In genomic region chr3:12900885-12901411, GRCh38 we compare ENCODE assay signal across 24 cellular contexts.
"Had no signal": no experiment of that assay in that cellular context is flagged by ENCODE, and none has a peak within 500 bp of the region (broad histone marks: within the 10 kb centered on the region; RNA-seq: fewer than 3 reads in every experiment).

No MANE protein-coding gene starts in this region.

- ATAC-seq: activated CD8-positive, alpha-beta memory T cell treated with anti-CD3 and anti-CD28 coated beads, Interleukin-2, amount 10 ng/mL, durations not matched to agents 7 days and 5 days; body of pancreas; esophagus mucosa; gastroesophageal sphincter; left colon; sciatic nerve had no signal

- H3K4me1 ChIP-seq: body of pancreas, colonic mucosa, uterus had no signal

- H3K9me3 ChIP-seq: body of pancreas, colonic mucosa, gastroesophageal sphincter, tibial artery, uterus had no signal

- H3K4me3 ChIP-seq: body of pancreas, colonic mucosa, gastroesophageal sphincter, smooth muscle cell, tibial artery, uterus had no signal

- H3K36me3 ChIP-seq: colonic mucosa, uterus had no signal

- H3K27ac Mint-ChIP-seq: activated CD4-positive, alpha-beta memory T cell treated with anti-CD3 and anti-CD28 coated beads for 36 hours; activated CD8-positive, alpha-beta memory T cell treated with anti-CD3 and anti-CD28 coated beads, Interleukin-2, amount 10 ng/mL, durations not matched to agents 7 days and 5 days; activated T-helper 2 cell treated with anti-CD3 and anti-CD28 coated beads, Interferon-gamma antibody, Interleukin-2, Interleukin-4, amounts not matched to agents 10 μg/mL and 5 μg/mL and 100 μg/mL, durations not matched to agents 14 hours and 24 hours and 36 hours; nephron progenitor cell; progenitor cell of endocrine pancreas had no signal

- H3K4me3 Mint-ChIP-seq: activated CD4-positive, alpha-beta memory T cell treated with anti-CD3 and anti-CD28 coated beads for 36 hours; activated CD8-positive, alpha-beta memory T cell treated with anti-CD3 and anti-CD28 coated beads, Interleukin-2, amount 10 ng/mL, durations not matched to agents 7 days and 5 days; nephron progenitor cell; WTC11 had no signal

- H3K27me3 ChIP-seq: body of pancreas, colonic mucosa, gastroesophageal sphincter, tibial artery, uterus had no signal

- DNase-seq: activated CD4-positive, alpha-beta memory T cell treated with anti-CD3 and anti-CD28 coated beads for 36 hours; activated CD4-positive, alpha-beta T cell treated with anti-CD3 and anti-CD28 coated beads for 4 hours; activated CD8-positive, alpha-beta memory T cell treated with anti-CD3 and anti-CD28 coated beads, Interleukin-2, amount 10 ng/mL, durations not matched to agents 7 days and 5 days; activated naive CD4-positive, alpha-beta T cell treated with Interleukin-2 at 50 U/mL for 16 hours; body of pancreas; caudate nucleus; colonic mucosa; left colon; mammary epithelial cell; midbrain; nephron progenitor cell; stimulated activated CD4-positive, alpha-beta T cell treated with anti-CD3 and anti-CD28 coated beads, Interleukin-4, amount 100 ng/mL, for 24 hours; stimulated activated naive CD4-positive, alpha-beta T cell; substantia nigra; T-helper 2 cell; tibial artery; uterus had no signal

- H3K4me2 ChIP-seq: smooth muscle cell had no signal

- H3K9me3 Mint-ChIP-seq: activated CD4-positive, alpha-beta memory T cell treated with anti-CD3 and anti-CD28 coated beads for 36 hours; activated T-helper 2 cell treated with anti-CD3 and anti-CD28 coated beads, Interferon-gamma antibody, Interleukin-2, Interleukin-4, amounts not matched to agents 10 μg/mL and 5 μg/mL and 100 μg/mL, durations not matched to agents 14 hours and 24 hours and 36 hours; nephron progenitor cell; WTC11 had no signal

- H3K27ac ChIP-seq: body of pancreas, colonic mucosa, gastroesophageal sphincter, tibial artery, uterus had no signal

- H3K27me3 Mint-ChIP-seq: activated CD4-positive, alpha-beta memory T cell treated with anti-CD3 and anti-CD28 coated beads for 36 hours; activated CD8-positive, alpha-beta memory T cell treated with anti-CD3 and anti-CD28 coated beads, Interleukin-2, amount 10 ng/mL, durations not matched to agents 7 days and 5 days; progenitor cell of endocrine pancreas had no signal
